1 cellular context compared by ENCODE assay signal in the genomic region with DNA sequence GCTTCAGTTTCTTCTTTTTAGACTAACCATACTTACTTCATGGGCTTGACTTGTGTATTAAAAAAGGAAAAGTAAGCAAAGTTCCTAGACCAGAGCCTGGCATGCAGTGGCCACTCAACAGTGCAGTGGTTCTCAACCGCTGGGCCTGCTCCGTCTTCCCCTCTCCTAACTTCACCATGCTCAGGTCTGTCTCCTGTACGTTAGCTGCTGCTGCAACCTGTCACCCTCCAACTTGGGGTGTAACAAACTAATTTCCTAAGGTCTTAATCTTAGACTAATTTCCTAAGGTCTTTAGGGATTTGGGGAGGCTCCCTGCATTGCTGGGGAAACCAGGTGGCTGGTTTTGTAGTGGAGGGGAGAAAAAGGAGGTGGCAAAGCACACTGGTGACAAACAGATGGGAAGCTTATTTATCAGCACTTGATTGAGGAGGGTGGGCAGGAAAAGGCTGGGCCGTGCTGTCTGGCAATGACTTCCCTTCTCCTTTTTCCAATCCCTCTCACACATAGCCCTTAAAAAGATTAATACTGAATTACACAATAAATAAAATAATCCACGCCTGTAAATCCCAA.
TF ChIP-seq lines count a peak whose summit lies in the region.

No MANE protein-coding gene starts in this region.

TF ChIP-seq in endothelial cell of umbilical vein, 7 proteins besides CTCF, POLR2A, EP300 and RAD21:
- no peak for TF ChIP-seq JUN (IDR thresholded peaks at IDR 0.05; ENCODE audit: borderline replicate concordance, insufficient read depth, insufficient read length, low read depth)
- TF ChIP-seq, protein P1, sequence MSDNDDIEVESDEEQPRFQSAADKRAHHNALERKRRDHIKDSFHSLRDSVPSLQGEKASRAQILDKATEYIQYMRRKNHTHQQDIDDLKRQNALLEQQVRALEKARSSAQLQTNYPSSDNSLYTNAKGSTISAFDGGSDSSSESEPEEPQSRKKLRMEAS (IDR thresholded peaks at IDR 0.05; ENCODE audit: insufficient read depth, insufficient read length), result no peak
- TF ChIP-seq GATA2 (IDR thresholded peaks at IDR 0.05; ENCODE audit: insufficient read depth, insufficient read length, low read depth, low read length), result no peak
- no peak for TF ChIP-seq EZH2 (IDR thresholded peaks at IDR 0.05; ENCODE audit: borderline replicate concordance, low read depth, low read length, severe bottlenecking)
- no peak for TF ChIP-seq FOS (IDR thresholded peaks at IDR 0.05; ENCODE audit: borderline replicate concordance, insufficient read depth, low read length)
- no peak for TF ChIP-seq MYC (IDR thresholded peaks at IDR 0.05; ENCODE audit: low read depth, low read length)
- TF ChIP-seq POLR2AphosphoS5 (IDR thresholded peaks at IDR 0.05; ENCODE audit: insufficient read depth, low read depth, low read length), result no peak
